In the genomic region with DNA sequence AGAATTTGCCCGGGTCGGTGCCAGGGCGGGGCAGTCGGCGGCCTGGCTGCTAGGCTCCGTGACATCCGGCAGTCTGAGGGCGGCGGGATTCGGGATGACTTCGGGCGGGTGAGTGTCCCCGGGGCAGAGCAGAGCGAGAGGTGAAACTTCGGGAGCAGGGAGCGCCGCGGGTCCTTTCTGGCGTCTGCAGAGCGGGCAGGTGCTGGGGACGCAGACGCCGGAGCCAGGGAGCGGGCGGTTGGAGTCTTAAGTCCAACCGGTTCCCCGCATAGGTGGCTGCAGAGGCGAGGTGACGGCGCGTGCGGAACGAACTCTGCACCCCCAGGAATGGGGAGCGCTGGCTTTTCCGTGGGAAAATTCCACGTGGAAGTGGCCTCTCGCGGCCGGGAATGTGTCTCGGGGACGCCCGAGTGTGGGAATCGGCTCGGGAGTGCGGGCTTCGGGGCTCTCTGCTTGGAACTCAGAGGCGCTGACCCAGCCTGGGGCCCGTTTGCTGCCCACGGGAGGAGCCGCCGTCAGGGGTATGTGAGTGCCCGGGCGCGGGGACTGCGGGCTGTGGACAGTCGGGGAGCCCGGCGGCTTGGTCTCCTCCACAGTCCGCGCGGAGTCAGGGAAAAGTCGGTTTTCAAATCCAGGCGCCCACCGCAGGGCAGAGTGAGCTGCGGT, we compare ENCODE assay signal across 1 cellular context.
TF ChIP-seq lines count a peak whose summit lies in the region.

Gene B4GALNT2, plus strand, starts transcription at position 71 of the 666 bp plus-strand sequence. Its CDS starts 24 bp downstream, at position 95.

TF ChIP-seq in HepG2, 621 proteins besides CTCF, POLR2A, EP300 and RAD21 (continued from another document and continues in another):
- TF ChIP-seq SNRNP70 (IDR thresholded peaks at IDR 0.05; ENCODE audit: low read depth, low read length) (no peak), MBNL3 (CRISPR knock-in tag; conservative IDR thresholded peaks at IDR 0.05) (no peak), ZHX1 (CRISPR knock-in tag; IDR thresholded peaks at IDR 0.05; ENCODE audit: low read depth) (no peak), ZKSCAN1 (IDR thresholded peaks at IDR 0.05; ENCODE audit: low read length) (no peak), YEATS4 (CRISPR knock-in tag; IDR thresholded peaks at IDR 0.05; ENCODE audit: borderline replicate concordance) (peak; percentile 28; the same call in 1 of the 2 replicates), GABPA (IDR thresholded peaks at IDR 0.05; ENCODE audit: low read depth, low read length) (no peak), GABPA (CRISPR knock-in tag; IDR thresholded peaks at IDR 0.05; ENCODE audit: low read depth) (no peak), PPARG (CRISPR knock-in tag; conservative IDR thresholded peaks at IDR 0.05) (no peak), HMGXB4 (CRISPR knock-in tag; IDR thresholded peaks at IDR 0.05; ENCODE audit: borderline replicate concordance in 1 of 2, low read depth in 1 of 2) (peak in 1 of 2 experiments; percentile 68; a peak in 1 of 4 replicates), PCBP1 (IDR thresholded peaks at IDR 0.05; ENCODE audit: borderline replicate concordance, low read depth, low read length) (0 out of 2 replicates have a peak, but pooled peaks have one; percentile 43), SIX1 (CRISPR knock-in tag; IDR thresholded peaks at IDR 0.05; ENCODE audit: borderline replicate concordance) (no peak), NBN (conservative IDR thresholded peaks at IDR 0.05) (no peak), SSRP1 (CRISPR knock-in tag; IDR thresholded peaks at IDR 0.05) (no peak), SOX13 (IDR thresholded peaks at IDR 0.05) (no peak), SOX13 (CRISPR knock-in tag; conservative IDR thresholded peaks at IDR 0.05 in 1 of 2, IDR thresholded peaks at IDR 0.05 in 1 of 2) (no peak), ZNF20 (CRISPR knock-in tag; IDR thresholded peaks at IDR 0.05) (no peak), ZNF121 (CRISPR knock-in tag; IDR thresholded peaks at IDR 0.05) (no peak), ZNF567 (CRISPR knock-in tag; IDR thresholded peaks at IDR 0.05; ENCODE audit: borderline replicate concordance) (no peak), ZNF556 (CRISPR knock-in tag; IDR thresholded peaks at IDR 0.05; ENCODE audit: borderline replicate concordance) (no peak), RBFOX2 (IDR thresholded peaks at IDR 0.05; ENCODE audit: low read depth, low read length) (no peak), ZNF276 (CRISPR knock-in tag; IDR thresholded peaks at IDR 0.05; ENCODE audit: low read depth) (peak; percentile 44; the same call in 1 of the 2 replicates), PLRG1 (conservative IDR thresholded peaks at IDR 0.05) (no peak), ZNF432 (CRISPR knock-in tag; IDR thresholded peaks at IDR 0.05; ENCODE audit: borderline replicate concordance) (no peak), ZNF33A (CRISPR knock-in tag; IDR thresholded peaks at IDR 0.05; ENCODE audit: borderline replicate concordance) (no peak), ZNF296 (CRISPR knock-in tag; conservative IDR thresholded peaks at IDR 0.05) (no peak), EHMT2 (IDR thresholded peaks at IDR 0.05; ENCODE audit: borderline replicate concordance, low read depth, low read length) (no peak), AHR (CRISPR knock-in tag; IDR thresholded peaks at IDR 0.05) (no peak), ADNP (CRISPR knock-in tag; IDR thresholded peaks at IDR 0.05) (no peak), ATF5 (CRISPR knock-in tag; IDR thresholded peaks at IDR 0.05; ENCODE audit: low read depth) (no peak), TBX2 (CRISPR knock-in tag; IDR thresholded peaks at IDR 0.05; ENCODE audit: borderline replicate concordance) (no peak), RFX1 (IDR thresholded peaks at IDR 0.05) (no peak), TEAD3 (CRISPR knock-in tag; optimal IDR thresholded peaks at IDR 0.05; ENCODE audit: borderline replicate concordance) (no peak), HNF4A (CRISPR knock-in tag; IDR thresholded peaks at IDR 0.05) (peak; percentile 47; the same call in 1 of the 2 replicates), ZGPAT (CRISPR knock-in tag; IDR thresholded peaks at IDR 0.05) (no peak), KAT8 (CRISPR knock-in tag; IDR thresholded peaks at IDR 0.05) (no peak), ZNF850 (CRISPR knock-in tag; conservative IDR thresholded peaks at IDR 0.05) (no peak), ATF7-NPFF (CRISPR knock-in tag; IDR thresholded peaks at IDR 0.05; ENCODE audit: low read depth) (no peak), FOXC1 (CRISPR knock-in tag; IDR thresholded peaks at IDR 0.05; ENCODE audit: borderline replicate concordance) (peak; percentile 59; the same call in 1 of the 2 replicates), ZSCAN22 (CRISPR knock-in tag; IDR thresholded peaks at IDR 0.05) (peak; percentile 72; the same call in 1 of the 2 replicates), SNAI1 (CRISPR knock-in tag; IDR thresholded peaks at IDR 0.05; ENCODE audit: borderline replicate concordance) (no peak)
- TF ChIP-seq, protein P1, sequence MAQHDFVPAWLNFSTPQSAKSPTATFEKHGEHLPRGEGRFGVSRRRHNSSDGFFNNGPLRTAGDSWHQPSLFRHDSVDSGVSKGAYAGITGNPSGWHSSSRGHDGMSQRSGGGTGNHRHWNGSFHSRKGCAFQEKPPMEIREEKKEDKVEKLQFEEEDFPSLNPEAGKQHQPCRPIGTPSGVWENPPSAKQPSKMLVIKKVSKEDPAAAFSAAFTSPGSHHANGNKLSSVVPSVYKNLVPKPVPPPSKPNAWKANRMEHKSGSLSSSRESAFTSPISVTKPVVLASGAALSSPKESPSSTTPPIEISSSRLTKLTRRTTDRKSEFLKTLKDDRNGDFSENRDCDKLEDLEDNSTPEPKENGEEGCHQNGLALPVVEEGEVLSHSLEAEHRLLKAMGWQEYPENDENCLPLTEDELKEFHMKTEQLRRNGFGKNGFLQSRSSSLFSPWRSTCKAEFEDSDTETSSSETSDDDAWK (CRISPR knock-in tag; IDR thresholded peaks at IDR 0.05): no peak
- TF ChIP-seq, protein P2, sequence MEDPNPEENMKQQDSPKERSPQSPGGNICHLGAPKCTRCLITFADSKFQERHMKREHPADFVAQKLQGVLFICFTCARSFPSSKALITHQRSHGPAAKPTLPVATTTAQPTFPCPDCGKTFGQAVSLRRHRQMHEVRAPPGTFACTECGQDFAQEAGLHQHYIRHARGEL (CRISPR knock-in tag; IDR thresholded peaks at IDR 0.05): 0 out of 2 replicates have a peak, but pooled peaks have one; percentile 12
- TF ChIP-seq, protein P3, sequence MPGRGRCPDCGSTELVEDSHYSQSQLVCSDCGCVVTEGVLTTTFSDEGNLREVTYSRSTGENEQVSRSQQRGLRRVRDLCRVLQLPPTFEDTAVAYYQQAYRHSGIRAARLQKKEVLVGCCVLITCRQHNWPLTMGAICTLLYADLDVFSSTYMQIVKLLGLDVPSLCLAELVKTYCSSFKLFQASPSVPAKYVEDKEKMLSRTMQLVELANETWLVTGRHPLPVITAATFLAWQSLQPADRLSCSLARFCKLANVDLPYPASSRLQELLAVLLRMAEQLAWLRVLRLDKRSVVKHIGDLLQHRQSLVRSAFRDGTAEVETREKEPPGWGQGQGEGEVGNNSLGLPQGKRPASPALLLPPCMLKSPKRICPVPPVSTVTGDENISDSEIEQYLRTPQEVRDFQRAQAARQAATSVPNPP (CRISPR knock-in tag; IDR thresholded peaks at IDR 0.05): no peak
